In genomic region chr2:186036862-186037449, GRCh38 we compare ENCODE assay signal across 27 cellular contexts.
"Had no signal": no experiment of that assay in that cellular context is flagged by ENCODE, and none has a peak within 500 bp of the region (broad histone marks: within the 10 kb centered on the region; RNA-seq: fewer than 3 reads in every experiment).

No MANE protein-coding gene starts in this region.

- H3K4me1 Mint-ChIP-seq: activated naive CD8-positive, alpha-beta T cell treated with anti-CD3 and anti-CD28 coated beads for 36 hours; central memory CD8-positive, alpha-beta T cell; naive thymus-derived CD4-positive, alpha-beta T cell; neural progenitor cell had no signal

- H3K4me1 ChIP-seq: breast epithelium, colonic mucosa, esophagus squamous epithelium, gastrocnemius medialis, left ventricle myocardium inferior, neural progenitor cell, sigmoid colon, testis, uterus had no signal

- H3K27ac Mint-ChIP-seq: activated naive CD8-positive, alpha-beta T cell treated with anti-CD3 and anti-CD28 coated beads for 36 hours; effector memory CD8-positive, alpha-beta T cell; naive thymus-derived CD4-positive, alpha-beta T cell; neural progenitor cell; progenitor cell of endocrine pancreas had no signal

- DNase-seq: activated CD4-positive, alpha-beta T cell treated with anti-CD3 and anti-CD28 coated beads for 4 hours; activated CD4-positive, alpha-beta T cell treated with anti-CD3 and anti-CD28 coated beads, Interleukin-2, amount 50 U/mL, for 48 hours; activated CD4-positive, CD25-positive, alpha-beta regulatory T cell; activated naive CD4-positive, alpha-beta T cell treated with Interleukin-2 at 50 U/mL for 16 hours; activated naive CD8-positive, alpha-beta T cell treated with anti-CD3 and anti-CD28 coated beads for 36 hours; activated T-cell treated with anti-CD3 and anti-CD28 coated beads, Interleukin-2, amount 50 U/mL, for 48 hours; colonic mucosa; dorsolateral prefrontal cortex; effector memory CD8-positive, alpha-beta T cell; esophagus squamous epithelium; gastrocnemius medialis; hippocampal formation; kidney glomerular epithelial cell; left ventricle myocardium inferior; naive thymus-derived CD4-positive, alpha-beta T cell; retina; sigmoid colon; stimulated activated CD4-positive, alpha-beta T cell treated with anti-CD3 and anti-CD28 coated beads, Interleukin-4, amount 100 ng/mL, for 1 hour; stimulated activated naive CD4-positive, alpha-beta T cell; testis; trophoblast cell; uterus had no signal

- H3K27me3 Mint-ChIP-seq: activated naive CD8-positive, alpha-beta T cell treated with anti-CD3 and anti-CD28 coated beads for 36 hours; central memory CD8-positive, alpha-beta T cell; effector memory CD8-positive, alpha-beta T cell; naive thymus-derived CD4-positive, alpha-beta T cell; progenitor cell of endocrine pancreas had no signal

- H3K4me3 ChIP-seq: breast epithelium, colonic mucosa, dorsolateral prefrontal cortex, esophagus squamous epithelium, gastrocnemius medialis, left ventricle myocardium inferior, neural progenitor cell, sigmoid colon, testis, uterus had no signal

- H3K27me3 ChIP-seq: breast epithelium, colonic mucosa, dorsolateral prefrontal cortex, esophagus squamous epithelium, gastrocnemius medialis, neural progenitor cell, sigmoid colon, testis, uterus had no signal

- H3K27ac ChIP-seq: breast epithelium, colonic mucosa, dorsolateral prefrontal cortex, esophagus squamous epithelium, gastrocnemius medialis, left ventricle myocardium inferior, neural progenitor cell, sigmoid colon, testis, uterus had no signal

- ATAC-seq: effector memory CD8-positive, alpha-beta T cell; gastrocnemius medialis; naive thymus-derived CD4-positive, alpha-beta T cell had no signal

- H3K36me3 ChIP-seq: breast epithelium, colonic mucosa, esophagus squamous epithelium, gastrocnemius medialis, left ventricle myocardium inferior, neural progenitor cell, sigmoid colon, uterus had no signal

- FAIRE-seq: astrocyte had no signal

- H3K9me3 ChIP-seq: breast epithelium, colonic mucosa, esophagus squamous epithelium, gastrocnemius medialis, left ventricle myocardium inferior, sigmoid colon, testis, uterus had no signal

- H3K36me3 Mint-ChIP-seq: activated naive CD8-positive, alpha-beta T cell treated with anti-CD3 and anti-CD28 coated beads for 36 hours; neural progenitor cell had no signal

- H3K9me3 Mint-ChIP-seq: activated naive CD8-positive, alpha-beta T cell treated with anti-CD3 and anti-CD28 coated beads for 36 hours; central memory CD8-positive, alpha-beta T cell; effector memory CD8-positive, alpha-beta T cell; naive thymus-derived CD4-positive, alpha-beta T cell; neural progenitor cell had no signal

- H3K4me3 Mint-ChIP-seq: activated naive CD8-positive, alpha-beta T cell treated with anti-CD3 and anti-CD28 coated beads for 36 hours; central memory CD8-positive, alpha-beta T cell; effector memory CD8-positive, alpha-beta T cell; naive thymus-derived CD4-positive, alpha-beta T cell; neural progenitor cell had no signal
